ENCODE assay signal across 8 cellular contexts in the genomic region with DNA sequence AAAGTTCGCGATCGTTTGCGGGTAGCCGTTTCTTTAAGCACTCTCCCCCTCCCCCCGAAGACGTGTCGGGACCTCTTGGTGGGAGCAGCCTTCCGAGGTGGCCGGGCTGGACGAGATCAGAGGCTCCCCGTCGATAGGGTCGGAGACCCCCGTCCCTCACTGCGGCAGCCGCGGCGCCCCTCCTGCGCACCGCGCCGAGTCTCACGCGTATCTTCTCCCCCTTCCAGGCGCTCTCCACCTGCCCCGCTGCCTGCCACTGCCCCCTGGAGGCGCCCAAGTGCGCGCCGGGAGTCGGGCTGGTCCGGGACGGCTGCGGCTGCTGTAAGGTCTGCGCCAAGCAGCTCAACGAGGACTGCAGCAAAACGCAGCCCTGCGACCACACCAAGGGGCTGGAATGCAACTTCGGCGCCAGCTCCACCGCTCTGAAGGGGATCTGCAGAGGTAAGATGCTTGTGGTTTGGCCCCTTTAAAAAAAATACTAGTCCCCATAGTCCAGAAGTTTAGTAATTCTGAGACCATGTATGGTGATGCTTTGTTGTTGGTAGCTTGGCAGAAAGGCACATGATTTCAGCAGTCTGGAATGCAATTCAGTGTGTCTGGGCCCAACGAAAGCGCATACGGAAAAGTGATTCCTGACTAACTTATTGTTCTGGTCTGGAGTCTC. TPM values are rescaled to one million over a fixed set of nuclear protein-coding genes. Genes with fewer than 3 reads are reported as not detected.
DNase-seq lines count a peak whose midpoint lies in the region; ATAC-seq and TF ChIP-seq lines count a peak whose summit lies in the region.

No MANE protein-coding gene starts in this region.

- peak; percentile 96 for TF ChIP-seq CTCF in HEK293 (tag by site-specific recombination; IDR thresholded peaks at IDR 0.05)
- peak; percentile 71 for TF ChIP-seq CTCF in astrocyte of the spinal cord (IDR thresholded peaks at IDR 0.05; ENCODE audit: low read depth, low read length)

- H3K4me2 ChIP-seq in skeletal muscle satellite cell (ENCODE audit: low read length): peak overlapping the region; percentile 79

- peaks cover 15% of the 10 kb centered on the region for H3K27me3 ChIP-seq in NT2/D1 (ENCODE audit: insufficient read depth, insufficient read length)
- peaks cover 5% of the 10 kb centered on the region; the same call in 1 of the 2 replicates for H3K27me3 ChIP-seq in iPS DF 6.9 (ENCODE audit: control insufficient read depth, insufficient read depth, low read length)
- H3K27me3 ChIP-seq in skeletal muscle satellite cell (ENCODE audit: control insufficient read depth, insufficient read depth, low read length): no peaks in the 10 kb centered on the region

- in situ Hi-C loops in astrocyte of the spinal cord (cut with HindIII; ENCODE audit: low sequenced_read_pairs): no loop called here

- H3K9ac ChIP-seq in NT2/D1 (ENCODE audit: insufficient read length, low read depth) (peak overlapping the region; percentile 85), skeletal muscle satellite cell (ENCODE audit: low read depth, low read length) (peak overlapping the region; percentile 93)

- peaks cover 16% of the 10 kb centered on the region for H3K4me1 ChIP-seq in HEK293 (ENCODE audit: control insufficient read depth, insufficient read depth, low read length)
- H3K4me1 ChIP-seq in NT2/D1 (ENCODE audit: insufficient read depth, insufficient read length): peaks cover 11% of the 10 kb centered on the region
- H3K4me1 ChIP-seq in iPS DF 6.9 (ENCODE audit: control insufficient read depth, insufficient read depth, low read length): peaks cover 6% of the 10 kb centered on the region; the same call in 1 of the 2 replicates
- peaks cover 24% of the 10 kb centered on the region for H3K4me1 ChIP-seq in skeletal muscle satellite cell (ENCODE audit: control insufficient read depth, insufficient read depth, low read length)

- H3K9me3 ChIP-seq in HEK293 (ENCODE audit: control insufficient read depth, insufficient read depth, low read depth, low read length) (no peaks in the 10 kb centered on the region), NT2/D1 (ENCODE audit: insufficient read depth, low read length) (peaks cover 42% of the 10 kb centered on the region), iPS DF 6.9 (ENCODE audit: control insufficient read depth, insufficient read depth, low read length) (no peaks in the 10 kb centered on the region), skeletal muscle satellite cell (replicated peaks; ENCODE audit: low read length) (no peaks in the 10 kb centered on the region)

- POLR2A ChIA-PET in HEK293 (lab: Yijun Ruan, JAX): interaction anchor here (0.6 to 7.9 kb wide), 24 partner anchors 12 to 537 kb away, joined by 3 to 120 read pairs (median 6); partner anchors contain the start of genes BCL10, DDAH1 and ZNHIT6

- H3K36me3 ChIP-seq in HEK293 (ENCODE audit: control insufficient read depth in 2 of 2, insufficient read depth in 1 of 2, low read length in 2 of 2) (peaks cover 6 to 17% of the 10 kb centered on the region in 2 experiments), NT2/D1 (ENCODE audit: insufficient read depth, insufficient read length, low read length) (peaks cover 32% of the 10 kb centered on the region), iPS DF 6.9 (ENCODE audit: control insufficient read depth, insufficient read depth, low read length) (peaks cover 14% of the 10 kb centered on the region; the same call in 1 of the 2 replicates), skeletal muscle satellite cell (ENCODE audit: insufficient read depth, low read length) (peaks cover 37% of the 10 kb centered on the region)

- peak overlapping the region; percentile 98 for H3K4me3 ChIP-seq in HEK293 (ENCODE audit: low read depth, low read length)
- H3K4me3 ChIP-seq in NT2/D1 (ENCODE audit: insufficient read length, low read depth): peak overlapping the region; percentile 73
- H3K4me3 ChIP-seq in astrocyte of the spinal cord (ENCODE audit: low read depth, low read length): peak overlapping the region; percentile 79
- peak overlapping the region; percentile 89 for H3K4me3 ChIP-seq in iPS DF 6.9 (ENCODE audit: low read length)
- H3K4me3 ChIP-seq in skeletal muscle satellite cell (ENCODE audit: low read length): peak overlapping the region; percentile 80

- no peak for ATAC-seq in HG03571 (IDR thresholded peaks at IDR 0.05; ENCODE audit: unreplicated experiment)

- peak overlapping the region; percentile 87 for H3K27ac ChIP-seq in HEK293 (ENCODE audit: extremely low read depth, low read depth, low read length)
- H3K27ac ChIP-seq in iPS DF 6.9 (ENCODE audit: low read length): no peak overlapping the region

- no CpG with 5 or more reads among the region's 45 CpGs for WGBS in iPS DF 6.9 (ENCODE audit: insufficient coverage, insufficient read length)

- DNase-seq in ELF-1 (ENCODE audit: low read depth, low spot score) (peak; percentile 91), NT2/D1 (ENCODE audit: low read depth, low spot score) (no peak), astrocyte of the spinal cord (ENCODE audit: low read depth, low spot score) (peak; percentile 87), iPS DF 6.9 (ENCODE audit: low read depth, low spot score) (no peak)
- no peak for DNase-seq in activated CD4-positive, CD25-positive, alpha-beta regulatory T cell treated with anti-CD3 and anti-CD28 coated beads, Interleukin-2, amount 50 U/mL, for 72 hours

- CTCF ChIA-PET in HEK293 (lab: Yijun Ruan, JAX): interaction anchor here (0.5 to 5.8 kb wide), 17 partner anchors 8 to 636 kb away, joined by 3 to 39 read pairs (median 4); no protein-coding TSS in a partner anchor

TF ChIP-seq in HEK293, 187 proteins besides CTCF, POLR2A, EP300 and RAD21 (continues in another document):
- TF ChIP-seq YY1 (tag by site-specific recombination; IDR thresholded peaks at IDR 0.05) (0 out of 2 replicates have a peak, but pooled peaks have one; percentile 13), ZNF670 (tag by site-specific recombination; IDR thresholded peaks at IDR 0.05; ENCODE audit: low read depth) (no peak), ZIC2 (tag by site-specific recombination; IDR thresholded peaks at IDR 0.05) (peak; percentile 79), ZNF513 (tag by site-specific recombination; IDR thresholded peaks at IDR 0.05) (no peak), ZNF26 (tag by site-specific recombination; IDR thresholded peaks at IDR 0.05) (no peak), ZNF561 (tag by site-specific recombination; IDR thresholded peaks at IDR 0.05; ENCODE audit: borderline replicate concordance) (0 out of 2 replicates have a peak, but pooled peaks have one; percentile 37), ZNF555 (tag by site-specific recombination; conservative IDR thresholded peaks at IDR 0.05) (no peak), ZSCAN18 (tag by site-specific recombination; IDR thresholded peaks at IDR 0.05) (no peak), ZNF629 (tag by site-specific recombination; IDR thresholded peaks at IDR 0.05) (peak; percentile 40), ZNF664 (tag by site-specific recombination; IDR thresholded peaks at IDR 0.05) (no peak), ZNF112 (tag by site-specific recombination; IDR thresholded peaks at IDR 0.05) (no peak), ZNF426 (tag by site-specific recombination; IDR thresholded peaks at IDR 0.05) (no peak)
- TF ChIP-seq, protein P1, sequence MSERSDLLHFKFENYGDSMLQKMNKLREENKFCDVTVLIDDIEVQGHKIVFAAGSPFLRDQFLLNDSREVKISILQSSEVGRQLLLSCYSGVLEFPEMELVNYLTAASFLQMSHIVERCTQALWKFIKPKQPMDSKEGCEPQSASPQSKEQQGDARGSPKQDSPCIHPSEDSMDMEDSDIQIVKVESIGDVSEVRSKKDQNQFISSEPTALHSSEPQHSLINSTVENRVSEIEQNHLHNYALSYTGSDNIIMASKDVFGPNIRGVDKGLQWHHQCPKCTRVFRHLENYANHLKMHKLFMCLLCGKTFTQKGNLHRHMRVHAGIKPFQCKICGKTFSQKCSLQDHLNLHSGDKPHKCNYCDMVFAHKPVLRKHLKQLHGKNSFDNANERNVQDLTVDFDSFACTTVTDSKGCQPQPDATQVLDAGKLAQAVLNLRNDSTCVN (tag by site-specific recombination; optimal IDR thresholded peaks at IDR 0.05): peak; percentile 86

RNA-seq across cellular contexts. Expression of gene CCN1, which starts 0.7 kb away (rescaled TPM):
- 17.5 and 49.4 TPM in 2 replicates for total RNA-seq in skeletal muscle satellite cell (2012; rRNA removed)

Comparison
In these comparisons a context has a peak if more than half of its experiments do, and no peak if none do; other contexts are left out.
1. DNase-seq: peak in ELF-1 (single experiment) and astrocyte of the spinal cord (single experiment); none in NT2/D1 (single experiment), iPS DF 6.9 (single experiment) and activated CD4-positive, CD25-positive, alpha-beta regulatory T cell treated with anti-CD3 and anti-CD28 coated beads, Interleukin-2, amount 50 U/mL, for 72 hours (single experiment).
2. Peak in every context shown above with its lines, with median percentiles within 50 percentile points of each other: H3K4me3 ChIP-seq.